Comparison of ENCODE assay signal across 7 cellular contexts in the genomic region with DNA sequence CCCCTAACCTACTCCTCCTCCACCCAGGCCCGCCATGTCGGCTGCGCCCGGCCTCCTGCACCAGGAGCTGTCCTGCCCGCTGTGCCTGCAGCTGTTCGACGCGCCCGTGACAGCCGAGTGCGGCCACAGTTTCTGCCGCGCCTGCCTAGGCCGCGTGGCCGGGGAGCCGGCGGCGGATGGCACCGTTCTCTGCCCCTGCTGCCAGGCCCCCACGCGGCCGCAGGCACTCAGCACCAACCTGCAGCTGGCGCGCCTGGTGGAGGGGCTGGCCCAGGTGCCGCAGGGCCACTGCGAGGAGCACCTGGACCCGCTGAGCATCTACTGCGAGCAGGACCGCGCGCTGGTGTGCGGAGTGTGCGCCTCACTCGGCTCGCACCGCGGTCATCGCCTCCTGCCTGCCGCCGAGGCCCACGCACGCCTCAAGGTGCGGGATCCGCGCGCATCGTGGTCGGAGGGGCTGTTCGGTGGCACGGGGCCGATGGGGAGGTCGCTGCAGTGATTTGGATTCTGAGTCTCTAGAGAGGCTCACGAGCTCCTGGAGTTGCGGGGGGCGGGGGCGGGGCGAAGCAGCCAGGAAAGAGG. TPM values are rescaled to one million over a fixed set of nuclear protein-coding genes. Genes with fewer than 3 reads are reported as not detected.
DNase-seq lines count a peak whose midpoint lies in the region; ATAC-seq and TF ChIP-seq lines count a peak whose summit lies in the region.

No MANE protein-coding gene starts in this region.

- H3K4me3 ChIP-seq in HUES6 (ENCODE audit: low read depth, low read length): peak overlapping the region; percentile 61
- peak overlapping the region; percentile 68 for H3K4me3 ChIP-seq in adipocyte (ENCODE audit: low read length)
- H3K4me3 ChIP-seq in iPS-15b (ENCODE audit: low read depth, low read length): peak overlapping the region; percentile 79
- peak overlapping the region in 7 of 8 donors; percentile 36 to 73 (median 45) for H3K4me3 ChIP-seq in spleen

- no peak overlapping the region for H3K27ac ChIP-seq in HUES6 (ENCODE audit: low read depth, low read length)
- H3K27ac ChIP-seq in spleen: peak overlapping the region in 5 of 8 donors; percentile 8 to 69 (median 46)

- no peak for TF ChIP-seq POLR2A in spleen (IDR thresholded peaks at IDR 0.05)

- intact Hi-C loops in spleen (cut with DNase I; ENCODE audit: low total_unique reads): no loop called here

- peak in 1 of 11 experiments; percentile 4 for TF ChIP-seq CTCF in spleen (IDR thresholded peaks at IDR 0.05 in 8 of 11, conservative IDR thresholded peaks at IDR 0.05 in 3 of 11)

- DNase-seq in adipocyte (ENCODE audit: low read depth) (no peak), spleen (peak; percentile 81), NCI-H2196 treated with DMSO at 0.1 percent for 48 hours (lab: John Stamatoyannopoulos, UW; ENCODE audit: unreplicated experiment) (no peak)

- no peaks in the 10 kb centered on the region for H3K9me3 ChIP-seq in HUES6 (ENCODE audit: control insufficient read depth, insufficient read depth, low read depth, low read length)
- no peaks in the 10 kb centered on the region for H3K9me3 ChIP-seq in adipocyte (ENCODE audit: control insufficient read depth, low read length)
- H3K9me3 ChIP-seq in iPS-15b (ENCODE audit: control insufficient read depth, insufficient read depth, low read length): no peaks in the 10 kb centered on the region
- H3K9me3 ChIP-seq in spleen: no peaks in the 10 kb centered on the region

- H3K9ac ChIP-seq in HUES6 (ENCODE audit: low read length): peak overlapping the region; percentile 14
- no peak overlapping the region for H3K9ac ChIP-seq in adipocyte (ENCODE audit: low read length)
- peak overlapping the region; percentile 66 for H3K9ac ChIP-seq in iPS-15b (ENCODE audit: low read depth, low read length)

- ATAC-seq in HG03097 (IDR thresholded peaks at IDR 0.05; ENCODE audit: low FRiP score, unreplicated experiment) (no peak), HG03175 (IDR thresholded peaks at IDR 0.05; ENCODE audit: unreplicated experiment) (no peak)

- peaks cover 65% of the 10 kb centered on the region for H3K27me3 ChIP-seq in HUES6 (ENCODE audit: control insufficient read depth, insufficient read depth, low read length)
- H3K27me3 ChIP-seq in adipocyte (replicated peaks; ENCODE audit: control insufficient read depth, insufficient read depth, low read length): peaks cover 57% of the 10 kb centered on the region
- H3K27me3 ChIP-seq in iPS-15b (ENCODE audit: control insufficient read depth, insufficient read depth, low read length): peaks cover 33% of the 10 kb centered on the region
- peaks cover 3 to 63% (median 34%) of the 10 kb centered on the region in 7 donors for H3K27me3 ChIP-seq in spleen (replicated peaks in 1 of 7)

- H3K36me3 ChIP-seq in HUES6 (ENCODE audit: control insufficient read depth, insufficient read depth, low read length) (no peaks in the 10 kb centered on the region), adipocyte (ENCODE audit: control insufficient read depth, insufficient read depth, low read length, severe bottlenecking) (no peaks in the 10 kb centered on the region), iPS-15b (ENCODE audit: control insufficient read depth, insufficient read depth, low read length) (no peaks in the 10 kb centered on the region), spleen (no peaks in the 10 kb centered on the region)

- H3K4me1 ChIP-seq in HUES6 (ENCODE audit: control insufficient read depth, insufficient read depth, low read length): peaks cover 26% of the 10 kb centered on the region
- H3K4me1 ChIP-seq in adipocyte (ENCODE audit: control insufficient read depth, insufficient read depth, low read length): peaks cover 7% of the 10 kb centered on the region
- H3K4me1 ChIP-seq in iPS-15b (ENCODE audit: control insufficient read depth, insufficient read depth, low read length): peaks cover 5% of the 10 kb centered on the region
- H3K4me1 ChIP-seq in spleen: peaks cover 25 to 45% (median 37%) of the 10 kb centered on the region in 6 donors

- WGBS in spleen, 5 donors: 0 to 26% (median 14%) methylated on average over 13 to 58 of the region's 58 CpGs

RNA-seq across cellular contexts. Expression of gene TRIM72, which starts 0.9 kb away (rescaled TPM):
- total RNA-seq in spleen: under 1 TPM in 4 of 7 donors, not detected in 3; 0.05 to 0.26 (median 0.15) TPM
- polyA plus RNA-seq in spleen: under 1 TPM; 0.06 to 0.15 (median 0.09) TPM

RNA-seq across cellular contexts. Expression of gene PYDC1, which starts 2.1 kb away (rescaled TPM):
- total RNA-seq in spleen: not detected
- 1 to 10 TPM in 1 of 3 donors, under 1 TPM in 1, not detected in 1; 0.72 to 2.7 TPM for polyA plus RNA-seq in spleen

RNA-seq across cellular contexts. Expression of gene PYCARD, which starts 12.2 kb away (rescaled TPM):
- total RNA-seq in spleen: 100 to 1,000 TPM in 2 of 7 donors, 10 to 100 TPM in 5; 68.0 to 135 (median 90.1) TPM
- polyA plus RNA-seq in spleen: 100 to 1,000 TPM; 109 to 117 (median 114) TPM

RNA-seq across cellular contexts. Expression of gene FUS, which starts 34.9 kb away (rescaled TPM):
- 100 to 1,000 TPM; 119 to 474 (median 284) TPM for total RNA-seq in spleen
- polyA plus RNA-seq in spleen: 100 to 1,000 TPM; 225 to 694 (median 516) TPM

RNA-seq across cellular contexts. Expression of gene ITGAM, which starts 45.0 kb away (rescaled TPM):
- total RNA-seq in spleen: 100 to 1,000 TPM in 2 of 7 donors, 10 to 100 TPM in 5; 38.5 to 154 (median 77.7) TPM
- 10 to 100 TPM in 2 of 3 donors, 1 to 10 TPM in 1; 4.3 to 14.9 (median 11.8) TPM for polyA plus RNA-seq in spleen
